In genomic region chr5:120464627-120465280, GRCh38 we compare ENCODE assay signal across 9 cellular contexts. TPM values are rescaled to one million over a fixed set of nuclear protein-coding genes. Genes with fewer than 3 reads are reported as not detected.
DNase-seq lines count a peak whose midpoint lies in the region; ATAC-seq and TF ChIP-seq lines count a peak whose summit lies in the region.
"Had no signal": no experiment of that assay in that cellular context is flagged by ENCODE, and none has a peak within 500 bp of the region (broad histone marks: within the 10 kb centered on the region; RNA-seq: fewer than 3 reads in every experiment).

No MANE protein-coding gene starts in this region.

- no peaks in the 10 kb centered on the region for H3K9me3 Mint-ChIP-seq in MCF 10A (ENCODE audit: unreplicated experiment)

- ATAC-seq in GM19351 (IDR thresholded peaks at IDR 0.05; ENCODE audit: unreplicated experiment), result no peak

- no peaks in the 10 kb centered on the region for H3K36me3 Mint-ChIP-seq in MCF 10A (ENCODE audit: insufficient read depth, unreplicated experiment)

- POLR2A ChIA-PET in MCF 10A (lab: Yijun Ruan, JAX), result interaction anchor here (0.8 kb wide), 1 partner anchor 338 kb away, joined by 3 read pairs; no protein-coding TSS in a partner anchor

- no peaks in the 10 kb centered on the region for H3K27me3 Mint-ChIP-seq in MCF 10A (ENCODE audit: insufficient read depth, unreplicated experiment)

- peak overlapping the region; percentile 6 for H3K27ac Mint-ChIP-seq in MCF 10A (ENCODE audit: low read depth, unreplicated experiment)

- peaks cover 39% of the 10 kb centered on the region for H3K4me1 Mint-ChIP-seq in MCF 10A (ENCODE audit: insufficient read depth, unreplicated experiment)

- intact Hi-C loops in MCF 10A (cut with micrococcal nuclease), result loop anchor here (1.0 to 10.0 kb wide), 5 partner anchors 153 to 993 kb away; no protein-coding TSS in a partner anchor

- H3K4me3 Mint-ChIP-seq in MCF 10A (ENCODE audit: unreplicated experiment), result peak overlapping the region; percentile 85

- BruUV-seq in MCF 10A (replicated peaks; lab: Mats Ljungman, UMichigan), result TSS peak; percentile 6

- CTCF ChIA-PET in MCF 10A (lab: Yijun Ruan, JAX), result interaction anchor here (0.6 to 1.6 kb wide), 5 partner anchors 8 to 340 kb away, joined by 3 to 5 read pairs (median 4); no protein-coding TSS in a partner anchor

- peak overlapping the region in 16 of 21 experiments; percentile 7 to 73 (median 49) for H3K27ac ChIP-seq in skin epidermis

- H3K4me3 ChIP-seq in LNCaP clone FGC (ENCODE audit: low read depth, low read length), result peak overlapping the region; percentile 54
- peak overlapping the region; percentile 26 to 51 (median 43) for H3K4me3 ChIP-seq in skin epidermis

- DNase-seq in GM03348 (ENCODE audit: low spot score), result peak; percentile 77
- no peak for DNase-seq in LNCaP clone FGC (ENCODE audit: low read depth)
- peak; percentile 75 for DNase-seq in MCF 10A (ENCODE audit: unreplicated experiment)
- DNase-seq in iPS-NIHi11 (ENCODE audit: low spot score), result peak; percentile 19
- DNase-seq in SW480 (ENCODE audit: low spot score), result no peak
- DNase-seq in kidney glomerular epithelial cell (lab: John Stamatoyannopoulos, UW), result no peak

- no peak for TF ChIP-seq CTCF in LNCaP clone FGC (IDR thresholded peaks at IDR 0.05; ENCODE audit: control insufficient read depth, extremely low read depth, insufficient read depth)
- TF ChIP-seq CTCF in MCF 10A (IDR thresholded peaks at IDR 0.05; ENCODE audit: unreplicated experiment), result no peak

RNA-seq across cellular contexts. Expression of gene PRR16, which starts 0.7 kb away (rescaled TPM):
- total RNA-seq in MCF 10A (2022), result 11.9 and 18.9 TPM in 2 replicates
- total RNA-seq: T-helper 2 cell treated with Interferon-gamma antibody and Interleukin-4, amounts not matched to agents 100 ng/mL and 5 ng/mL, for 36 hours had no signal

Comparison
In these comparisons a context has a peak if more than half of its experiments do, and no peak if none do; other contexts are left out.
1. DNase-seq: peak in GM03348 (single experiment), MCF 10A (single experiment) and iPS-NIHi11 (single experiment); none in LNCaP clone FGC (single experiment), SW480 (single experiment) and kidney glomerular epithelial cell (single experiment).